ENCODE assay signal across 11 cellular contexts in genomic region chr1:28718601-28719331, GRCh38. TPM values are rescaled to one million over a fixed set of nuclear protein-coding genes. Genes with fewer than 3 reads are reported as not detected.
DNase-seq lines count a peak whose midpoint lies in the region; FAIRE-seq and TF ChIP-seq lines count a peak whose summit lies in the region.
"Had no signal": no experiment of that assay in that cellular context is flagged by ENCODE, and none has a peak within 500 bp of the region (broad histone marks: within the 10 kb centered on the region; RNA-seq: fewer than 3 reads in every experiment).

No MANE protein-coding gene starts in this region.

- H3K4me2 ChIP-seq in astrocyte (ENCODE audit: low read length) = no peak overlapping the region

- no peak overlapping the region for H2AFZ ChIP-seq in astrocyte (ENCODE audit: low read depth, low read length)

- H3K27me3 Mint-ChIP-seq in CD4-positive, alpha-beta memory T cell = no peaks in the 10 kb centered on the region
- H3K27me3 Mint-ChIP-seq in astrocyte (ENCODE audit: low read depth, unreplicated experiment) = no peaks in the 10 kb centered on the region
- H3K27me3 Mint-ChIP-seq: activated CD4-positive, alpha-beta memory T cell treated with anti-CD3 and anti-CD28 coated beads, Interleukin-2, amount 10 ng/mL, durations not matched to agents 7 days and 5 days had no signal

- no peak for DNase-seq in CD4-positive, alpha-beta memory T cell
- DNase-seq in astrocyte (ENCODE audit: low read depth) = peak; percentile 46
- DNase-seq in lung microvascular endothelial cell (ENCODE audit: low read depth in 2 of 2) = peak; percentile 28 to 32
- DNase-seq in HAP-1 (ENCODE audit: low spot score in 2 of 2) = no peak
- DNase-seq in uterus = no peak
- no peak for DNase-seq in 8988T
- no peak for DNase-seq in Peyer's patch
- DNase-seq: activated CD4-positive, alpha-beta memory T cell treated with anti-CD3 and anti-CD28 coated beads, Interleukin-2, amount 10 ng/mL, durations not matched to agents 7 days and 5 days; NCI-H2081; SIG-M5 had no signal

- in situ Hi-C loops in HAP-1 (cut with MboI; ENCODE audit: low sequenced_read_pairs) = no loop called here

- peaks cover 13% of the 10 kb centered on the region for H3K36me3 ChIP-seq in CD4-positive, alpha-beta memory T cell (ENCODE audit: insufficient read depth, low read length)
- peaks cover 0 to 14% of the 10 kb centered on the region in 2 experiments; a peak in 1 of 3 replicates for H3K36me3 ChIP-seq in HEK293 (ENCODE audit: control insufficient read depth in 2 of 2, insufficient read depth in 1 of 2, low read length in 2 of 2)
- H3K36me3 ChIP-seq in astrocyte (ENCODE audit: insufficient read depth, low read length) = peaks cover 5% of the 10 kb centered on the region
- H3K36me3 ChIP-seq in HAP-1 (replicated peaks) = peaks cover 7% of the 10 kb centered on the region
- no peaks in the 10 kb centered on the region for H3K36me3 ChIP-seq in uterus
- peaks cover 0 to 22% (median 0%) of the 10 kb centered on the region in 3 donors for H3K36me3 ChIP-seq in Peyer's patch

- CTCF ChIA-PET in CD4-positive, alpha-beta memory T cell (lab: Charles Lee; ENCODE audit: partially characterized antibody) = interaction anchor here (1.1 to 2.1 kb wide), 4 partner anchors 18 to 149 kb away, joined by 3 to 13 read pairs (median 5); partner anchors contain the start of genes TAF12 and YTHDF2
- CTCF ChIA-PET in HEK293 (lab: Yijun Ruan, JAX) = interaction anchor here (0.7 to 1.3 kb wide), 5 partner anchors 17 to 159 kb away, joined by 3 to 4 read pairs (median 3); partner anchors contain the start of gene YTHDF2

- no peak for TF ChIP-seq POLR2A in uterus (IDR thresholded peaks at IDR 0.05)
- no peak for TF ChIP-seq POLR2A in Peyer's patch (IDR thresholded peaks at IDR 0.05)

- H3K4me1 Mint-ChIP-seq in CD4-positive, alpha-beta memory T cell = peaks cover 0 to 4% (median 1%) of the 10 kb centered on the region in 4 donors
- H3K4me1 Mint-ChIP-seq in astrocyte (ENCODE audit: low read depth, unreplicated experiment) = peaks cover 8% of the 10 kb centered on the region

- H3K9me3 Mint-ChIP-seq in CD4-positive, alpha-beta memory T cell = no peaks in the 10 kb centered on the region
- no peaks in the 10 kb centered on the region for H3K9me3 Mint-ChIP-seq in astrocyte (ENCODE audit: unreplicated experiment)
- H3K9me3 Mint-ChIP-seq: activated CD4-positive, alpha-beta memory T cell treated with anti-CD3 and anti-CD28 coated beads, Interleukin-2, amount 10 ng/mL, durations not matched to agents 7 days and 5 days had no signal

- no peak overlapping the region for H3K27ac ChIP-seq in CD4-positive, alpha-beta memory T cell (ENCODE audit: low read depth, low read length)
- H3K27ac ChIP-seq in HEK293 (ENCODE audit: extremely low read depth, low read depth, low read length) (no peak overlapping the region), astrocyte (ENCODE audit: low read depth, low read length) (no peak overlapping the region), uterus (no peak overlapping the region), Peyer's patch (no peak overlapping the region)

- no peaks in the 10 kb centered on the region for H3K9me3 ChIP-seq in CD4-positive, alpha-beta memory T cell (ENCODE audit: control insufficient read depth in 1 of 2, low read length in 2 of 2)
- H3K9me3 ChIP-seq in HEK293 (ENCODE audit: control insufficient read depth, insufficient read depth, low read depth, low read length) = no peaks in the 10 kb centered on the region
- no peaks in the 10 kb centered on the region for H3K9me3 ChIP-seq in astrocyte (ENCODE audit: insufficient read depth, low read depth, low read length)
- H3K9me3 ChIP-seq in HAP-1 = no peaks in the 10 kb centered on the region
- H3K9me3 ChIP-seq in uterus = no peaks in the 10 kb centered on the region
- H3K9me3 ChIP-seq in Peyer's patch = no peaks in the 10 kb centered on the region

- peaks cover 13 to 20% of the 10 kb centered on the region in 2 donors for H3K36me3 Mint-ChIP-seq in CD4-positive, alpha-beta memory T cell
- H3K36me3 Mint-ChIP-seq in astrocyte (ENCODE audit: low read depth, unreplicated experiment) = no peaks in the 10 kb centered on the region

- H3K79me2 ChIP-seq in astrocyte (ENCODE audit: insufficient read depth, low read length) = no peaks in the 10 kb centered on the region

- no peak overlapping the region for H3K4me3 ChIP-seq in CD4-positive, alpha-beta memory T cell (ENCODE audit: low read length in 2 of 2)
- H3K4me3 ChIP-seq in HEK293 (ENCODE audit: low read depth, low read length) (no peak overlapping the region), astrocyte (ENCODE audit: insufficient read depth, low read depth, low read length) (no peak overlapping the region), HAP-1 (no peak overlapping the region), uterus (no peak overlapping the region), Peyer's patch (no peak overlapping the region)

- no peaks in the 10 kb centered on the region for H4K20me1 ChIP-seq in astrocyte (ENCODE audit: insufficient read depth, low read length)

- H3K4me3 Mint-ChIP-seq in CD4-positive, alpha-beta memory T cell = no peak overlapping the region
- no peak overlapping the region for H3K4me3 Mint-ChIP-seq in astrocyte (ENCODE audit: unreplicated experiment)
- H3K4me3 Mint-ChIP-seq: activated CD4-positive, alpha-beta memory T cell treated with anti-CD3 and anti-CD28 coated beads, Interleukin-2, amount 10 ng/mL, durations not matched to agents 7 days and 5 days had no signal

- POLR2A ChIA-PET in CD4-positive, alpha-beta memory T cell (lab: Charles Lee; ENCODE audit: partially characterized antibody) = interaction anchor here (0.6 to 1.8 kb wide), 7 partner anchors 8 to 137 kb away, joined by 3 to 8 read pairs (median 4); partner anchors contain the start of genes GMEB1, RNU11, TAF12 and YTHDF2
- POLR2A ChIA-PET in HEK293 (lab: Yijun Ruan, JAX) = interaction anchor here (0.6 to 1.2 kb wide), 3 partner anchors 18 to 70 kb away, joined by 3 to 9 read pairs (median 4); partner anchors contain the start of genes RNU11 and YTHDF2

- no peak for TF ChIP-seq CTCF in HEK293 (tag by site-specific recombination; IDR thresholded peaks at IDR 0.05)
- no peak for TF ChIP-seq CTCF in astrocyte (IDR thresholded peaks at IDR 0.05; ENCODE audit: insufficient read depth, low read depth, low read length)
- TF ChIP-seq CTCF in uterus (IDR thresholded peaks at IDR 0.05) = no peak
- no peak for TF ChIP-seq CTCF in Peyer's patch (IDR thresholded peaks at IDR 0.05)

- peak overlapping the region in 4 of 7 donors; percentile 0 to 44 (median 15) for H3K27ac Mint-ChIP-seq in CD4-positive, alpha-beta memory T cell
- no peak overlapping the region for H3K27ac Mint-ChIP-seq in astrocyte (ENCODE audit: unreplicated experiment)
- H3K27ac Mint-ChIP-seq: activated CD4-positive, alpha-beta memory T cell treated with anti-CD3 and anti-CD28 coated beads, Interleukin-2, amount 10 ng/mL, durations not matched to agents 7 days and 5 days had no signal

- no peaks in the 10 kb centered on the region for H3K27me3 ChIP-seq in CD4-positive, alpha-beta memory T cell (ENCODE audit: insufficient read depth, low read length)
- H3K27me3 ChIP-seq in astrocyte (ENCODE audit: insufficient read depth, low read length) (no peaks in the 10 kb centered on the region), HAP-1 (ENCODE audit: low read depth) (no peaks in the 10 kb centered on the region), uterus (no peaks in the 10 kb centered on the region), Peyer's patch (no peaks in the 10 kb centered on the region)

- intact Hi-C loops in CD4-positive, alpha-beta memory T cell (cut with micrococcal nuclease) = no loop called here
- intact Hi-C loops in uterus (cut with DNase I; ENCODE audit: low total_unique reads) = no loop called here

- no peaks in the 10 kb centered on the region for H3K4me1 ChIP-seq in CD4-positive, alpha-beta memory T cell (ENCODE audit: insufficient read depth, low read length)
- H3K4me1 ChIP-seq in HEK293 (ENCODE audit: control insufficient read depth, insufficient read depth, low read length) (no peaks in the 10 kb centered on the region), astrocyte (ENCODE audit: insufficient read depth, low read length) (peaks cover 6% of the 10 kb centered on the region), HAP-1 (no peaks in the 10 kb centered on the region), uterus (no peaks in the 10 kb centered on the region), Peyer's patch (no peaks in the 10 kb centered on the region)

- H3K9ac ChIP-seq in astrocyte (ENCODE audit: low read length) = no peak overlapping the region

- FAIRE-seq in astrocyte (lab: Jason Lieb, UNC) = no peak

RNA-seq across cellular contexts. Expression of gene YTHDF2, which starts 18.0 kb away (rescaled TPM):
- 10 to 100 TPM; 65.1 to 76.8 TPM for total RNA-seq in CD4-positive, alpha-beta memory T cell
- 100 to 1,000 TPM; 124 to 173 TPM for polyA plus RNA-seq in CD4-positive, alpha-beta memory T cell
- total RNA-seq in astrocyte (91.3 and 97.5 TPM in 2 replicates), lung microvascular endothelial cell (60.1 and 76.0 TPM in 2 replicates), uterus (10 to 100 TPM; 24.4 to 83.7 (median 58.6) TPM), Peyer's patch (10 to 100 TPM; 36.3 to 54.1 (median 46.6) TPM)

RNA-seq across cellular contexts. Expression of gene GMEB1, which starts 50.2 kb away (rescaled TPM):
- total RNA-seq in CD4-positive, alpha-beta memory T cell = 10 to 100 TPM; 21.8 to 21.9 TPM
- 10 to 100 TPM in 1 of 2 donors, 1 to 10 TPM in 1; 9.7 to 17.9 TPM for polyA plus RNA-seq in CD4-positive, alpha-beta memory T cell
- total RNA-seq in astrocyte = 11.9 and 12.6 TPM in 2 replicates
- total RNA-seq in lung microvascular endothelial cell = 3.7 and 6.3 TPM in 2 replicates
- 10 to 100 TPM in 3 of 4 donors, 1 to 10 TPM in 1; 2.4 to 37.4 (median 15.2) TPM for total RNA-seq in uterus
- total RNA-seq in Peyer's patch = 10 to 100 TPM; 11.0 to 15.7 (median 11.8) TPM

Comparison
In these comparisons a context has a peak if more than half of its experiments do, and no peak if none do; other contexts are left out.
1. DNase-seq: peak in astrocyte (single experiment) and lung microvascular endothelial cell (2 of 2); none in CD4-positive, alpha-beta memory T cell (0 of 5), HAP-1 (0 of 2), uterus (0 of 2), 8988T (single experiment) and Peyer's patch (0 of 3).